26 cellular contexts compared by ENCODE assay signal in the genomic region with DNA sequence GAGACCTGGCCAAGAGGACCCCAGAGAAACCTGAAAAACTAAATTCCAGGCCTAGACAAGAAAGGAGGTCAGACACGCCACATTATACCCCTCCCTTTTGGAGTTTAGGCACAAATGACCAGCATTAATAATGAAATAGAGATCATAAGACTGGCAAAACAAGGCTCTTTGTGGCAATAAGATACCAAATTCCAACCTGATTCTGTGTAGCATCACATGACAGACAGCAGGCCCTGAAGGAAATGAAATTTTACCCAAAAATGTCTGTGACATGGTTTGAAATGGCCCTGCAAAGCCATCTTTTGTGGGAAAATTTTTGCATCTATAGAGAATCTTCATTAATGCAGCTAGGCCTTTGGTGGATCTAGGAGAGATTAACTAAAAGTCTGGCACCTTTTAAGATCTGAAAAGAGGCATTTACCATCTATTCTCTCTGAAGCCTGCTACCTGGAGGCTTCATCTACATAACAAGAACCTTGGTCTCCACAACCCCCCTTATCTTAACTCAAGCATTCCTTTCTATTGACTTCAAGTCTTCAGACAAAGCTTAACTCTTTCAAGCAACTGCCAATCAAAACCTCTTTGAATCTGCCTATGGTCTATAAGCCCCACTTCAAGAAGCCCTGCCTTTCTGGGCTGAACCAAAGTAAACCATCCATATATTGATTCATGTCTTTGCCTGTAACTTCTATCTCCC. TPM values are rescaled to one million over a fixed set of nuclear protein-coding genes. Genes with fewer than 3 reads are reported as not detected.
A peak's percentile ranks its signal among the peaks of the same experiment; 100 is the strongest.
DNase-seq lines count a peak whose midpoint lies in the region; ATAC-seq and TF ChIP-seq lines count a peak whose summit lies in the region.
"Had no signal": no experiment of that assay in that cellular context is flagged by ENCODE, and none has a peak within 500 bp of the region (broad histone marks: within the 10 kb centered on the region; RNA-seq: fewer than 3 reads in every experiment).

No MANE protein-coding gene starts in this region.

- peak overlapping the region; percentile 99 for H2BK120ac ChIP-seq in mesendoderm (ENCODE audit: low read depth, low read length)

- H3K4me3 ChIP-seq in HUES64 (ENCODE audit: low read length) (no peak overlapping the region), ectodermal cell (ENCODE audit: insufficient read depth, low read depth, low read length) (no peak overlapping the region), mesendoderm (ENCODE audit: low read length) (no peak overlapping the region)
- H3K4me3 ChIP-seq: A549, GM23248 had no signal

- peak overlapping the region; percentile 72 for H4K5ac ChIP-seq in mesendoderm (ENCODE audit: low read length)

- H2BK5ac ChIP-seq in mesendoderm (ENCODE audit: low read length): peak overlapping the region; percentile 100

- peaks cover 76% of the 10 kb centered on the region for H3K79me2 ChIP-seq in mesendoderm (ENCODE audit: control insufficient read depth, insufficient read depth, low read length)
- H3K79me2 ChIP-seq: parathyroid adenoma had no signal

- peak overlapping the region; percentile 100 for H3K4ac ChIP-seq in mesendoderm (ENCODE audit: low read depth, low read length)

- peak overlapping the region; percentile 92 for H3K56ac ChIP-seq in mesendoderm (ENCODE audit: low read length)

- peaks cover 17% of the 10 kb centered on the region for H3K79me1 ChIP-seq in mesendoderm (ENCODE audit: low read length)

- H2AK5ac ChIP-seq in mesendoderm (ENCODE audit: low read length): peak overlapping the region; percentile 100

- H4K8ac ChIP-seq in mesendoderm (ENCODE audit: low read depth, low read length): peak overlapping the region; percentile 28

- TF ChIP-seq CTCF in C4-2B (conservative IDR thresholded peaks at IDR 0.05): no peak
- TF ChIP-seq CTCF in foreskin keratinocyte (conservative IDR thresholded peaks at IDR 0.05): no peak

- no peak overlapping the region for H3K4me2 ChIP-seq in mesendoderm (ENCODE audit: low read length)
- H3K4me2 ChIP-seq: A549, KMS-11 had no signal

- H3K27me3 ChIP-seq in HUES64 (ENCODE audit: insufficient read depth, low read length): no peaks in the 10 kb centered on the region
- no peaks in the 10 kb centered on the region for H3K27me3 ChIP-seq in ectodermal cell (ENCODE audit: control insufficient read depth, insufficient read depth, low read length, poor library complexity, severe bottlenecking)
- no peaks in the 10 kb centered on the region for H3K27me3 ChIP-seq in mesendoderm (ENCODE audit: insufficient read depth, low read length, poor library complexity)
- H3K27me3 ChIP-seq in foreskin keratinocyte: peaks cover 24% of the 10 kb centered on the region

- ATAC-seq in GM21529 (IDR thresholded peaks at IDR 0.05; ENCODE audit: unreplicated experiment): no peak
- no peak for ATAC-seq in GM21360 (IDR thresholded peaks at IDR 0.05; ENCODE audit: unreplicated experiment)
- ATAC-seq in foreskin keratinocyte: no peak
- ATAC-seq: A549; activated CD8-positive, alpha-beta memory T cell treated with anti-CD3 and anti-CD28 coated beads, Interleukin-2, amount 10 ng/mL, durations not matched to agents 7 days and 5 days; natural killer cell; stimulated activated naive CD8-positive, alpha-beta T cell treated with anti-CD3 and anti-CD28 coated beads, Interleukin-15, amount 100 ng/mL, for 72 hours had no signal

- H3K18ac ChIP-seq in mesendoderm (ENCODE audit: low read length): peak overlapping the region; percentile 89

- H3K9me3 ChIP-seq in HUES64 (ENCODE audit: insufficient read depth, low read depth, low read length) (no peaks in the 10 kb centered on the region), ectodermal cell (ENCODE audit: control insufficient read depth, low read length) (no peaks in the 10 kb centered on the region)
- H3K9me3 ChIP-seq: A549 had no signal

- no peak overlapping the region for H3K23ac ChIP-seq in mesendoderm (ENCODE audit: low read length)

- DNase-seq in mesendoderm (peak; percentile 99), NCI-H2029 (lab: John Stamatoyannopoulos, UW) (no peak), foreskin keratinocyte (no peak)
- DNase-seq: activated CD4-positive, alpha-beta T cell treated with anti-CD3 and anti-CD28 coated beads, Interleukin-2, amount 10 ng/mL, durations not matched to agents 7 days and 5 days; activated CD8-positive, alpha-beta memory T cell treated with anti-CD3 and anti-CD28 coated beads, Interleukin-2, amount 10 ng/mL, durations not matched to agents 7 days and 5 days; activated naive CD4-positive, alpha-beta T cell treated with anti-CD3 and anti-CD28 coated beads, Interleukin-2, amount 50 U/mL, for 16 hours; aorta; glutamatergic neuron; GM23248; immature natural killer cell; natural killer cell; NCI-H1436; NCI-H2107; NCI-H510A; stimulated activated CD4-positive, alpha-beta T cell treated with anti-CD3 and anti-CD28 coated beads, Interleukin-15, amount 100 ng/mL, for 24 hours; stimulated activated naive CD8-positive, alpha-beta T cell treated with anti-CD3 and anti-CD28 coated beads, Interleukin-15, amount 100 ng/mL, for 72 hours; T-helper 2 cell; trophoblast cell had no signal

- 0% methylated on average over 1 of the region's 1 CpG for WGBS in HUES64
- 41 to 60% methylated on average over 1 of the region's 1 CpG for WGBS in ectodermal cell, 2 experiments
- no CpG with 5 or more reads among the region's 1 CpG for WGBS in mesendoderm (ENCODE audit: extremely low coverage, insufficient coverage, low lambda C conversion rate)

- H3K27ac ChIP-seq in C4-2B: peak overlapping the region; percentile 81; the same call in 1 of the 2 replicates
- peak overlapping the region; percentile 94 for H3K27ac ChIP-seq in HUES64 (ENCODE audit: low read depth, low read length)
- H3K27ac ChIP-seq in ectodermal cell (ENCODE audit: insufficient read depth, low read depth, low read length, poor library complexity, severe bottlenecking): peak overlapping the region; percentile 52
- peak overlapping the region; percentile 94 for H3K27ac ChIP-seq in mesendoderm (ENCODE audit: low read depth, low read length)
- no peak overlapping the region for H3K27ac ChIP-seq in foreskin keratinocyte
- H3K27ac ChIP-seq: A549, GM23248, KMS-11, parathyroid adenoma had no signal

- H2BK15ac ChIP-seq in mesendoderm (replicated peaks; ENCODE audit: low read depth): no peak overlapping the region

- H3K36me3 ChIP-seq in HUES64 (ENCODE audit: insufficient read depth, low read length) (peaks cover 5% of the 10 kb centered on the region), ectodermal cell (ENCODE audit: control insufficient read depth, insufficient read depth, low read length) (peaks cover 3% of the 10 kb centered on the region), mesendoderm (ENCODE audit: control insufficient read depth, insufficient read depth, low read length) (no peaks in the 10 kb centered on the region)

- H3K9ac ChIP-seq in HUES64 (ENCODE audit: low read depth, low read length) (peak overlapping the region; percentile 67), mesendoderm (ENCODE audit: low read length) (peak overlapping the region; percentile 46)
- H3K9ac ChIP-seq: GM23248, KMS-11, parathyroid adenoma had no signal

- H3K4me1 ChIP-seq in HUES64 (ENCODE audit: insufficient read depth, low read length) (peaks cover 63% of the 10 kb centered on the region), ectodermal cell (ENCODE audit: control insufficient read depth, insufficient read depth, low read length) (peaks cover 34% of the 10 kb centered on the region), mesendoderm (ENCODE audit: control insufficient read depth, low read depth, low read length) (peaks cover 37% of the 10 kb centered on the region), foreskin keratinocyte (no peaks in the 10 kb centered on the region)
- H3K4me1 ChIP-seq: A549, parathyroid adenoma had no signal

RNA-seq across cellular contexts. Expression of a gene that starts 8.0 kb away (rescaled TPM):
- polyA plus RNA-seq in HUES64 (2013, experiment 1 of 2): 23.0 TPM
- polyA plus RNA-seq in HUES64 (2013, experiment 2 of 2): 22.2 TPM
- 31.8 TPM for polyA plus RNA-seq in ectodermal cell (2013, experiment 1 of 4)
- 32.7 TPM for polyA plus RNA-seq in ectodermal cell (2013, experiment 2 of 4)
- polyA plus RNA-seq in ectodermal cell (2013, experiment 3 of 4): 21.0 TPM
- 28.2 TPM for polyA plus RNA-seq in ectodermal cell (2013, experiment 4 of 4)
- 75.6 TPM for polyA plus RNA-seq in mesendoderm (2013, experiment 1 of 2)
- 71.2 TPM for polyA plus RNA-seq in mesendoderm (2013, experiment 2 of 2)
- total RNA-seq in foreskin keratinocyte: 0.46 and 0.71 TPM in 2 replicates
- 0.25 and 0.32 TPM in 2 replicates for polyA plus RNA-seq in foreskin keratinocyte
